8 cellular contexts compared by ENCODE assay signal in genomic region chr21:9188322-9188721, GRCh38.
DNase-seq lines count a peak whose midpoint lies in the region; ATAC-seq and TF ChIP-seq lines count a peak whose summit lies in the region.
"Not testable (repeated sequence)": the region's sequence is repeated elsewhere in the genome, so short reads cannot be mapped to it uniquely, and the experiment has no call there.

No MANE protein-coding gene starts in this region.

- H3K27me3 ChIP-seq in BE2C, upper lobe of right lung: not testable (repeated sequence)

- H3K36me3 Mint-ChIP-seq in chondrocyte (ENCODE audit: low read depth), result not testable (repeated sequence)

- H3K4me1 ChIP-seq in BE2C, upper lobe of right lung: not testable (repeated sequence)

- not testable (repeated sequence) for TF ChIP-seq CTCF in BE2C (IDR thresholded peaks at IDR 0.05; ENCODE audit: low read depth, low read length); chondrocyte (IDR thresholded peaks at IDR 0.05); upper lobe of right lung (IDR thresholded peaks at IDR 0.05)

- intact Hi-C loops in left ventricle myocardium superior (cut with micrococcal nuclease); upper lobe of right lung (cut with DNase I): not testable (repeated sequence)

- not testable (repeated sequence) for H3K4me3 Mint-ChIP-seq in chondrocyte (ENCODE audit: unreplicated experiment)

- H3K4me1 Mint-ChIP-seq in chondrocyte (ENCODE audit: low read depth), result not testable (repeated sequence)

- not testable (repeated sequence) for H3K27ac ChIP-seq in upper lobe of right lung

- DNase-seq in BE2C (peak; percentile 1), chondrocyte (ENCODE audit: low spot score) (peak; percentile 4), left ventricle myocardium superior (peak; percentile 3), left lobe of liver (ENCODE audit: low spot score) (peak; percentile 22), mesenteric fat pad (ENCODE audit: low spot score) (peak; percentile 81), upper lobe of right lung (peak; percentile 38)
- peak; percentile 4 for DNase-seq in activated CD8-positive, alpha-beta memory T cell treated with anti-CD3 and anti-CD28 coated beads, Interleukin-2, amount 50 U/mL, for 4 hours
- DNase-seq in activated effector memory CD4-positive, alpha-beta T cell treated with anti-CD3 and anti-CD28 coated beads, Interleukin-2, amount 50 U/mL, for 16 hours, result peak; percentile 24

- H3K27ac Mint-ChIP-seq in chondrocyte (ENCODE audit: unreplicated experiment), result not testable (repeated sequence)

- not testable (repeated sequence) for H3K9me3 ChIP-seq in BE2C, upper lobe of right lung

- H3K9me3 Mint-ChIP-seq in chondrocyte (ENCODE audit: low read depth), result not testable (repeated sequence)

- ATAC-seq in left ventricle myocardium superior, left lobe of liver, upper lobe of right lung: not testable (repeated sequence)

- H3K27me3 Mint-ChIP-seq in chondrocyte (ENCODE audit: low read depth), result not testable (repeated sequence)

- not testable (repeated sequence) for H3K36me3 ChIP-seq in BE2C, upper lobe of right lung

- not testable (repeated sequence) for H3K4me3 ChIP-seq in BE2C (ENCODE audit: low read depth, low read length); upper lobe of right lung

Comparison
In these comparisons a context has a peak if more than half of its experiments do, and no peak if none do; other contexts are left out.
1. DNase-seq: peak in every context shown above with its lines; median percentile 81 in mesenteric fat pad; 38 in upper lobe of right lung; 24 in activated effector memory CD4-positive, alpha-beta T cell treated with anti-CD3 and anti-CD28 coated beads, Interleukin-2, amount 50 U/mL, for 16 hours; 22 in left lobe of liver; 4 in activated CD8-positive, alpha-beta memory T cell treated with anti-CD3 and anti-CD28 coated beads, Interleukin-2, amount 50 U/mL, for 4 hours; 4 in chondrocyte; 3 in left ventricle myocardium superior; 1 in BE2C.